ENCODE assay signal across 8 cellular contexts in genomic region chr17:38799501-38800236, GRCh38. TPM values are rescaled to one million over a fixed set of nuclear protein-coding genes. Genes with fewer than 3 reads are reported as not detected.
DNase-seq lines count a peak whose midpoint lies in the region; TF ChIP-seq lines count a peak whose summit lies in the region.

Gene PIP4K2B (minus strand): TSS chr17:38799556. CDS start chr17:38799424, 132 bp downstream.

- H3K4me1 ChIP-seq in neuron (ENCODE audit: insufficient read depth, low read length): peaks cover 22% of the 10 kb centered on the region

- H3K4me3 ChIP-seq in HFF-Myc (replicated peaks; ENCODE audit: low read depth, low read length): peak within 1 kb of the TSS; percentile 74
- peak within 1 kb of the TSS; percentile 97 for H3K4me3 ChIP-seq in neuron (ENCODE audit: low read length)

- DNase-seq in GM04503 (ENCODE audit: low read depth): peak; percentile 88
- DNase-seq in HFF-Myc (ENCODE audit: extremely low read depth, low read depth): peak; percentile 94
- peak; percentile 94 for DNase-seq in NAMALWA (ENCODE audit: low spot score)
- peak; percentile 97 for DNase-seq in SK-MEL-5 (ENCODE audit: low read depth, low spot score)
- peak; percentile 86 for DNase-seq in activated naive CD4-positive, alpha-beta T cell treated with Interleukin-2 at 50 U/mL for 16 hours
- peak; percentile 94 for DNase-seq in foreskin melanocyte
- DNase-seq in stromal cell of bone marrow (ENCODE audit: low read depth): peak; percentile 96

- in situ Hi-C loops in SK-MEL-5 (cut with HindIII; ENCODE audit: low pct_unique_long_range_greater_than_20kb, low sequenced_read_pairs): no loop called here

- H3K27me3 ChIP-seq in neuron (ENCODE audit: insufficient read depth, low read length): no peaks in the 10 kb centered on the region

- no peak for TF ChIP-seq CTCF in HFF-Myc (IDR thresholded peaks at IDR 0.05; ENCODE audit: low read depth, low read length, missing control alignments)

- H3K9me3 ChIP-seq in neuron (ENCODE audit: low read length): no peaks in the 10 kb centered on the region

- H3K36me3 ChIP-seq in neuron (ENCODE audit: insufficient read depth, low read length): peaks cover 43% of the 10 kb centered on the region

- H2AFZ ChIP-seq in neuron (ENCODE audit: low read depth, low read length): no peak within 1 kb of the TSS

RNA-seq across cellular contexts. Expression of gene PIP4K2B, which starts in this region (rescaled TPM):
- 21.6 and 23.1 TPM in 2 replicates for total RNA-seq in SK-MEL-5 (2014; rRNA removed; shearing (Covaris generic))
- polyA plus RNA-seq in SK-MEL-5 (2015; cell fraction: cytosol; rRNA removed): 28.2 and 40.1 TPM in 2 replicates
- polyA plus RNA-seq in SK-MEL-5 (2015; cell fraction: nucleus; rRNA removed): 64.3 and 71.2 TPM in 2 replicates

Comparison
In these comparisons a context has a peak if more than half of its experiments do, and no peak if none do; other contexts are left out.
1. Peak in every context shown above with its lines: DNase-seq and H3K4me3 ChIP-seq.